8 cellular contexts compared by ENCODE assay signal in genomic region chr2:12024197-12024907, GRCh38.
A peak's percentile ranks its signal among the peaks of the same experiment; 100 is the strongest.
DNase-seq lines count a peak whose midpoint lies in the region; TF ChIP-seq lines count a peak whose summit lies in the region.
"Not testable (repeated sequence)": the region's sequence is repeated elsewhere in the genome, so short reads cannot be mapped to it uniquely, and the experiment has no call there.

No MANE protein-coding gene starts in this region.

- peaks cover 22% of the 10 kb centered on the region for H3K9me3 Mint-ChIP-seq in neural progenitor cell

- not testable (repeated sequence) for H3K36me3 Mint-ChIP-seq in neural progenitor cell

- POLR2A ChIA-PET in AG04450 (lab: Yijun Ruan, JAX), result not testable (repeated sequence)

- not testable (repeated sequence) for H3K27ac Mint-ChIP-seq in neural progenitor cell

- not testable (repeated sequence) for TF ChIP-seq CTCF in AG04450 (IDR thresholded peaks at IDR 0.05; ENCODE audit: low read depth, low read length); epithelial cell of esophagus (IDR thresholded peaks at IDR 0.05; ENCODE audit: insufficient read depth, low read depth, low read length, missing control alignments); neural progenitor cell (IDR thresholded peaks at IDR 0.05)

- not testable (repeated sequence) for H3K27me3 Mint-ChIP-seq in neural progenitor cell (ENCODE audit: insufficient read depth, low read depth)

- H3K27ac ChIP-seq in AG04450 (ENCODE audit: low read depth, low read length); neural progenitor cell: not testable (repeated sequence)

- CTCF ChIA-PET in AG04450 (lab: Charles Lee), result not testable (repeated sequence)

- H3F3A ChIP-seq in neural progenitor cell (ENCODE audit: low read depth), result not testable (repeated sequence)

- not testable (repeated sequence) for H3K9me3 ChIP-seq in AG04450 (ENCODE audit: control insufficient read depth, insufficient read depth, low read length); neural progenitor cell (ENCODE audit: low read depth)

- H4K20me1 ChIP-seq in neural progenitor cell (ENCODE audit: low read depth), result not testable (repeated sequence)

- H3K79me2 ChIP-seq in neural progenitor cell (ENCODE audit: low read depth), result not testable (repeated sequence)

- DNase-seq in AG04450 (ENCODE audit: low read depth, low spot score) (peak; percentile 29), ELR (ENCODE audit: low read depth) (peak; percentile 73), HK-2 (ENCODE audit: unreplicated experiment) (peak; percentile 3), RPMI7951 (ENCODE audit: low read depth) (peak; percentile 94), astrocyte of the hippocampus (ENCODE audit: low read depth, low spot score) (peak; percentile 90), epithelial cell of esophagus (ENCODE audit: low read depth) (peak; percentile 13), hepatic stellate cell (ENCODE audit: low spot score) (peak; percentile 27), neural progenitor cell (ENCODE audit: low spot score) (peak; percentile 13)

- H3K4me1 ChIP-seq in neural progenitor cell, result not testable (repeated sequence)

- H3K27me3 ChIP-seq in AG04450 (ENCODE audit: control insufficient read depth, insufficient read depth, low read length); neural progenitor cell: not testable (repeated sequence)

- not testable (repeated sequence) for H3K4me3 Mint-ChIP-seq in neural progenitor cell

- H3K4me1 Mint-ChIP-seq in neural progenitor cell, result not testable (repeated sequence)

- H3K4me2 ChIP-seq in neural progenitor cell, result not testable (repeated sequence)

- not testable (repeated sequence) for H3K36me3 ChIP-seq in neural progenitor cell

- not testable (repeated sequence) for H3K9ac ChIP-seq in neural progenitor cell

- not testable (repeated sequence) for H3K4me3 ChIP-seq in AG04450 (ENCODE audit: low read depth, low read length); epithelial cell of esophagus (ENCODE audit: low read length); neural progenitor cell

- H2AFZ ChIP-seq in neural progenitor cell (replicated peaks), result not testable (repeated sequence)

Comparison
In these comparisons a context has a peak if more than half of its experiments do, and no peak if none do; other contexts are left out.
1. DNase-seq: peak in every context shown above with its lines; median percentile 94 in RPMI7951; 90 in astrocyte of the hippocampus; 73 in ELR; 29 in AG04450; 27 in hepatic stellate cell; 13 in epithelial cell of esophagus; 13 in neural progenitor cell; 3 in HK-2.